ENCODE assay signal across 19 cellular contexts in genomic region chr12:20268771-20269170, GRCh38.
"Had no signal": no experiment of that assay in that cellular context is flagged by ENCODE, and none has a peak within 500 bp of the region (broad histone marks: within the 10 kb centered on the region; RNA-seq: fewer than 3 reads in every experiment).

No MANE protein-coding gene starts in this region.

- H3K4me1 ChIP-seq: foreskin keratinocyte, right lobe of liver, tibial nerve had no signal

- H3K27ac ChIP-seq: foreskin keratinocyte, right lobe of liver, skin epidermis, stomach, suprapubic skin, tibial nerve had no signal

- H3K4me1 Mint-ChIP-seq: activated naive CD8-positive, alpha-beta T cell treated with anti-CD3 and anti-CD28 coated beads for 36 hours; central memory CD8-positive, alpha-beta T cell; naive thymus-derived CD4-positive, alpha-beta T cell had no signal

- H3K36me3 ChIP-seq: right lobe of liver, stomach, suprapubic skin, tibial nerve had no signal

- H3K36me3 Mint-ChIP-seq: activated naive CD8-positive, alpha-beta T cell treated with anti-CD3 and anti-CD28 coated beads for 36 hours; naive thymus-derived CD4-positive, alpha-beta T cell had no signal

- DNase-seq: activated CD4-positive, alpha-beta T cell treated with anti-CD3 and anti-CD28 coated beads for 1 hour; activated naive CD4-positive, alpha-beta T cell treated with Interleukin-2 at 50 U/mL for 16 hours; activated naive CD8-positive, alpha-beta T cell treated with anti-CD3 and anti-CD28 coated beads for 36 hours; activated T-cell treated with anti-CD3 and anti-CD28 coated beads, Interleukin-2, amount 50 U/mL, for 24 hours; effector memory CD4-positive, alpha-beta T cell; foreskin keratinocyte; kidney; naive thymus-derived CD4-positive, alpha-beta T cell; occipital lobe; right lobe of liver; stimulated activated CD4-positive, alpha-beta T cell treated with anti-CD3 and anti-CD28 coated beads, Interleukin-1b, Interleukin-23, amount 100 ng/mL, for 48 hours; stomach had no signal

- H3K27me3 ChIP-seq: foreskin keratinocyte, right lobe of liver, stomach, suprapubic skin, tibial nerve had no signal

- H3K4me3 ChIP-seq: lung, right lobe of liver, skin epidermis, stomach, suprapubic skin, tibial nerve had no signal

- ATAC-seq: foreskin keratinocyte; naive thymus-derived CD4-positive, alpha-beta T cell had no signal

- H3K9me3 ChIP-seq: right lobe of liver, stomach, suprapubic skin, tibial nerve had no signal

- H3K4me3 Mint-ChIP-seq: activated naive CD8-positive, alpha-beta T cell treated with anti-CD3 and anti-CD28 coated beads for 36 hours; activated T-cell treated with anti-CD3 and anti-CD28 coated beads, Interleukin-2, amount 50 U/mL, for 24 hours; central memory CD8-positive, alpha-beta T cell; naive thymus-derived CD4-positive, alpha-beta T cell; neural crest cell had no signal

- H3K27me3 Mint-ChIP-seq: activated naive CD8-positive, alpha-beta T cell treated with anti-CD3 and anti-CD28 coated beads for 36 hours; activated T-cell treated with anti-CD3 and anti-CD28 coated beads, Interleukin-2, amount 50 U/mL, for 24 hours; central memory CD8-positive, alpha-beta T cell; naive thymus-derived CD4-positive, alpha-beta T cell had no signal

- H3K9me3 Mint-ChIP-seq: activated naive CD8-positive, alpha-beta T cell treated with anti-CD3 and anti-CD28 coated beads for 36 hours; activated T-cell treated with anti-CD3 and anti-CD28 coated beads, Interleukin-2, amount 50 U/mL, for 24 hours; activated T-helper 2 cell treated with anti-CD3 and anti-CD28 coated beads, Interferon-gamma antibody, Interleukin-2, Interleukin-4, amounts not matched to agents 10 μg/mL and 5 μg/mL and 100 μg/mL, durations not matched to agents 14 hours and 24 hours and 36 hours had no signal
